ENCODE assay signal across 8 cellular contexts in the genomic region with DNA sequence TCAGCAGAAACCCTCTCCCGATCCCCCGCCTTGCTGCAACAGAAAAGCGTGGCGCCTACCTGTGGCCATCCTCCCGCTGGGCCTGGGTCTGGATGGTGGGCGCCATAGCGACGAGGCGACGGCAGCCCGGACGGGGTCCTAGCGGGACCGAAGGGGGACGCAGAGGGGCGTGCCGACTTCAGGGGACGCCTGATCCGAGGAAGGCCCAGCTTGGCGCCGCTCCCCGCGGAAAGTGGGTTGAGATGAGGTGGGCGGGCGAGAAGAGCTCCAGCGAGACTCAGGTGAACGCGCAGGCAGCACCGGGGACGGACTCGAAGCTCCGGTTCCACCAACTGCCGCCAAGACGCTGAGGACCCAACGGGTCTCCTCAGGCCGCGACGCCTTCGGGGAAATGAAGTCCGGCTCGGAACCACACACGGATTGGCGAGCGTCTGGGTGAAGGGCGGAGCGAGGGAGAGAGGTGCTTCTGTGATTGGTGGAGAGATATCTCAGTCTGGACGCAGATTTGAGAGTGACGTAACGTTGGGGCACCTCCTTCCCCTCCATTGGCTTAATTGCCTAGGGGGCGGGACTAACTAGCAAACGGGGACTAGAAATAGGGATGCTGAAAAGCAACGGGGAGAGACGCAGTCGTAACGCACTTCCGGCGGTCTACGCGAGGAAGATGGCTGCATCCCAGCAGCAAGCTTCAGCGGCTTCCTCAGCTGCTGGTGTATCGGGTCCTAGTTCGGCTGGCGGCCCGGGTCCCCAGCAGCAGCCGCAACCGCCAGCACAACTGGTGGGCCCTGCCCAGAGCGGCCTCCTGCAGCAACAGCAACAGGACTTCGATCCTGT. TPM values are rescaled to one million over a fixed set of nuclear protein-coding genes. Genes with fewer than 3 reads are reported as not detected.
A peak's percentile ranks its signal among the peaks of the same experiment; 100 is the strongest.
DNase-seq lines count a peak whose midpoint lies in the region; TF ChIP-seq lines count a peak whose summit lies in the region.

A gene with protein sequence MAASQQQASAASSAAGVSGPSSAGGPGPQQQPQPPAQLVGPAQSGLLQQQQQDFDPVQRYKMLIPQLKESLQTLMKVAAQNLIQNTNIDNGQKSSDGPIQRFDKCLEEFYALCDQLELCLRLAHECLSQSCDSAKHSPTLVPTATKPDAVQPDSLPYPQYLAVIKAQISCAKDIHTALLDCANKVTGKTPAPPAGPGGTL (plus strand): TSS at position 620 of the 834 bp plus-strand sequence. CDS start 45 bp downstream, at position 665.
A gene (minus strand): TSS at position 348 of the 834 bp plus-strand sequence. CDS start 242 bp downstream, at position 106.

- H3K23me2 ChIP-seq in H9 (ENCODE audit: insufficient read length, low read depth, low read length, poor library complexity, severe bottlenecking) = no peaks in the 10 kb centered on the region

- no CpG with 5 or more reads among the region's 68 CpGs for WGBS in H9 (ENCODE audit: extremely low coverage, insufficient read length, low lambda C conversion rate)

- H2AFZ ChIP-seq in H9 (ENCODE audit: low read length) = no peak within 1 kb of the TSS

- no peak within 1 kb of the TSS for H3K56ac ChIP-seq in H9 (ENCODE audit: insufficient read length, low read depth, low read length)

- H3K27ac Mint-ChIP-seq in H9 (peak within 1 kb of the TSS; percentile 99 to 100 (median 99)), nephron (peak within 1 kb of the TSS; percentile 96 to 97 (median 97))
- H3K27ac Mint-ChIP-seq in stimulated activated naive CD8-positive, alpha-beta T cell treated with anti-CD3 and anti-CD28 coated beads, Interleukin-15, Interleukin-2, amounts not matched to agents 100 ng/mL and 50 ng/mL, for 24 hours = peak within 1 kb of the TSS; percentile 97

- H3K14ac ChIP-seq in H9 (ENCODE audit: insufficient read depth, low read length) = peak within 1 kb of the TSS; percentile 97

- peak within 1 kb of the TSS; percentile 95 to 98 for H3K4me3 Mint-ChIP-seq in H9
- peak within 1 kb of the TSS; percentile 90 to 99 (median 92) for H3K4me3 Mint-ChIP-seq in nephron
- peak within 1 kb of the TSS; percentile 95 for H3K4me3 Mint-ChIP-seq in stimulated activated naive CD8-positive, alpha-beta T cell treated with anti-CD3 and anti-CD28 coated beads, Interleukin-15, Interleukin-2, amounts not matched to agents 100 ng/mL and 50 ng/mL, for 24 hours

- H3K9me3 ChIP-seq in ES-I3 (ENCODE audit: control insufficient read depth, insufficient read depth, low read length) (no peaks in the 10 kb centered on the region), H9 (ENCODE audit: control insufficient read depth, low read depth, low read length) (no peaks in the 10 kb centered on the region), MG63 (no peaks in the 10 kb centered on the region)

- no peaks in the 10 kb centered on the region for H3K79me2 ChIP-seq in H9 (ENCODE audit: insufficient read depth, low read length)

- H3K27ac ChIP-seq in H9 (ENCODE audit: insufficient read length, low read depth, low read length) = peak within 1 kb of the TSS; percentile 86

- H2AK5ac ChIP-seq in H9 (ENCODE audit: insufficient read length, low read length) = no peak within 1 kb of the TSS

- H3K23ac ChIP-seq in H9 (ENCODE audit: insufficient read length, low read depth, low read length) = no peak within 1 kb of the TSS

- H3K9ac ChIP-seq in ES-I3 (ENCODE audit: low read depth, low read length) (peak within 1 kb of the TSS; percentile 87), H9 (ENCODE audit: extremely low read depth, insufficient read length, low read length) (peak within 1 kb of the TSS; percentile 79)

- H3K27me3 ChIP-seq in H9 (ENCODE audit: insufficient read depth, low read length) (no peaks in the 10 kb centered on the region), MG63 (no peaks in the 10 kb centered on the region)

- no peak within 1 kb of the TSS; the same call in 1 of the 2 replicates for H3K4ac ChIP-seq in H9 (ENCODE audit: low read depth, low read length)

- H3K36me3 ChIP-seq in ES-I3 (ENCODE audit: insufficient read depth, low read length) = peaks cover 14% of the 10 kb centered on the region
- peaks cover 52% of the 10 kb centered on the region for H3K36me3 ChIP-seq in MG63

- peak; percentile 18; the same call in 1 of the 3 replicates for TF ChIP-seq CTCF in H9 (conservative IDR thresholded peaks at IDR 0.05)
- TF ChIP-seq CTCF in fibroblast of the aortic adventitia (IDR thresholded peaks at IDR 0.05; ENCODE audit: insufficient read depth, low read length) = no peak
- no peak for TF ChIP-seq CTCF in nephron (IDR thresholded peaks at IDR 0.05; ENCODE audit: unreplicated experiment in 3 of 3)

- no peak within 1 kb of the TSS for H2BK15ac ChIP-seq in H9 (ENCODE audit: low read depth, low read length)

- no peak within 1 kb of the TSS for H4K91ac ChIP-seq in H9 (ENCODE audit: insufficient read length, low read depth, low read length)

- H3K18ac ChIP-seq in H9 (ENCODE audit: insufficient read length, low read depth, low read length) = peak within 1 kb of the TSS; percentile 95

- H4K5ac ChIP-seq in H9 (ENCODE audit: insufficient read length, low read depth, low read length) = no peak within 1 kb of the TSS

- no peak within 1 kb of the TSS for H2BK12ac ChIP-seq in H9 (ENCODE audit: insufficient read length, low read depth, low read length)

- no peak within 1 kb of the TSS for H4K8ac ChIP-seq in H9 (replicated peaks; ENCODE audit: insufficient read length, low read depth, low read length)

- no peaks in the 10 kb centered on the region for H3K27me3 Mint-ChIP-seq in H9 (ENCODE audit: low read depth)
- H3K27me3 Mint-ChIP-seq in nephron (ENCODE audit: low read depth) = no peaks in the 10 kb centered on the region
- no peaks in the 10 kb centered on the region for H3K27me3 Mint-ChIP-seq in stimulated activated naive CD8-positive, alpha-beta T cell treated with anti-CD3 and anti-CD28 coated beads, Interleukin-15, Interleukin-2, amounts not matched to agents 100 ng/mL and 50 ng/mL, for 24 hours

- no peak within 1 kb of the TSS for H2BK20ac ChIP-seq in H9 (ENCODE audit: low read depth, low read length, poor library complexity, severe bottlenecking)

- peaks cover 41 to 64% (median 61%) of the 10 kb centered on the region in 3 experiments for H3K36me3 Mint-ChIP-seq in H9 (ENCODE audit: insufficient read depth in 1 of 3, low read depth in 3 of 3)
- peaks cover 49% of the 10 kb centered on the region for H3K36me3 Mint-ChIP-seq in nephron (ENCODE audit: low read depth)
- peaks cover 50% of the 10 kb centered on the region for H3K36me3 Mint-ChIP-seq in stimulated activated naive CD8-positive, alpha-beta T cell treated with anti-CD3 and anti-CD28 coated beads, Interleukin-15, Interleukin-2, amounts not matched to agents 100 ng/mL and 50 ng/mL, for 24 hours (ENCODE audit: low read depth)

- no peaks in the 10 kb centered on the region for H3K79me1 ChIP-seq in H9 (ENCODE audit: insufficient read depth, low read depth, low read length, poor library complexity, severe bottlenecking)

- peak within 1 kb of the TSS; percentile 98 for H3K4me3 ChIP-seq in MG63
- H3K4me3 ChIP-seq in fibroblast of the aortic adventitia (ENCODE audit: low read depth, low read length) = peak within 1 kb of the TSS; percentile 100

- H3K4me2 ChIP-seq in H9 (ENCODE audit: insufficient read depth, insufficient read length, low read length) = peak within 1 kb of the TSS; percentile 71

- no peaks in the 10 kb centered on the region; the same call in 1 of the 2 replicates for H3K4me1 ChIP-seq in ES-I3 (ENCODE audit: insufficient read depth, low read length)
- H3K4me1 ChIP-seq in H9 (ENCODE audit: insufficient read depth, low read length) = no peaks in the 10 kb centered on the region

- peaks cover 11 to 14% of the 10 kb centered on the region in 2 experiments for H3K4me1 Mint-ChIP-seq in H9
- peaks cover 19% of the 10 kb centered on the region for H3K4me1 Mint-ChIP-seq in nephron
- peaks cover 50% of the 10 kb centered on the region for H3K4me1 Mint-ChIP-seq in stimulated activated naive CD8-positive, alpha-beta T cell treated with anti-CD3 and anti-CD28 coated beads, Interleukin-15, Interleukin-2, amounts not matched to agents 100 ng/mL and 50 ng/mL, for 24 hours (ENCODE audit: low read depth)

- no peak within 1 kb of the TSS for H3T11ph ChIP-seq in H9 (ENCODE audit: low read length)

- peak; percentile 99 for DNase-seq in H9
- peak; percentile 98 for DNase-seq in MG63
- DNase-seq in SHP77 treated with DMSO at 0.1 percent for 48 hours (lab: John Stamatoyannopoulos, UW) = peak; percentile 100
- peak; percentile 98 for DNase-seq in activated effector memory CD4-positive, alpha-beta T cell treated with anti-CD3 and anti-CD28 coated beads, Interleukin-2, amount 50 U/mL, for 16 hours
- DNase-seq in fibroblast of the aortic adventitia (ENCODE audit: low read depth) = peak; percentile 100

- no peaks in the 10 kb centered on the region; a peak in 1 of 5 replicates for H3K9me3 Mint-ChIP-seq in H9
- H3K9me3 Mint-ChIP-seq in nephron = no peaks in the 10 kb centered on the region
- no peaks in the 10 kb centered on the region for H3K9me3 Mint-ChIP-seq in stimulated activated naive CD8-positive, alpha-beta T cell treated with anti-CD3 and anti-CD28 coated beads, Interleukin-15, Interleukin-2, amounts not matched to agents 100 ng/mL and 50 ng/mL, for 24 hours

- H2BK5ac ChIP-seq in H9 (ENCODE audit: insufficient read length, low read length) = peak within 1 kb of the TSS; percentile 13

- H4K20me1 ChIP-seq in H9 (ENCODE audit: control insufficient read depth, insufficient read depth, insufficient read length) = no peaks in the 10 kb centered on the region

- H2BK120ac ChIP-seq in H9 (ENCODE audit: low read depth, low read length, poor library complexity, severe bottlenecking) = no peak within 1 kb of the TSS

RNA-seq across cellular contexts. Expression of the first gene that starts in this region (rescaled TPM):
- total RNA-seq in H9 (2021) (48.3 and 49.2 TPM in 2 replicates), fibroblast of the aortic adventitia (ENCODE audit: low replicate concordance) (16.2 and 25.7 TPM in 2 replicates)
- total RNA-seq in MG63 (2014; rRNA removed; shearing (Covaris generic); ENCODE audit: low replicate concordance) = 18.1 and 26.5 TPM in 2 replicates

RNA-seq across cellular contexts. Expression of the second gene that starts in this region (rescaled TPM):
- total RNA-seq in H9 (2021) (34.9 and 38.0 TPM in 2 replicates), fibroblast of the aortic adventitia (ENCODE audit: low replicate concordance) (36.1 and 45.4 TPM in 2 replicates)
- 62.0 and 62.4 TPM in 2 replicates for total RNA-seq in MG63 (2014; rRNA removed; shearing (Covaris generic); ENCODE audit: low replicate concordance)

Comparison
In these comparisons a context has a peak if more than half of its experiments do, and no peak if none do; other contexts are left out.
1. Peak in every context shown above with its lines: DNase-seq, H3K4me3 ChIP-seq and H3K27ac ChIP-seq.